ENCODE assay signal across 1 cellular context in the genomic region with DNA sequence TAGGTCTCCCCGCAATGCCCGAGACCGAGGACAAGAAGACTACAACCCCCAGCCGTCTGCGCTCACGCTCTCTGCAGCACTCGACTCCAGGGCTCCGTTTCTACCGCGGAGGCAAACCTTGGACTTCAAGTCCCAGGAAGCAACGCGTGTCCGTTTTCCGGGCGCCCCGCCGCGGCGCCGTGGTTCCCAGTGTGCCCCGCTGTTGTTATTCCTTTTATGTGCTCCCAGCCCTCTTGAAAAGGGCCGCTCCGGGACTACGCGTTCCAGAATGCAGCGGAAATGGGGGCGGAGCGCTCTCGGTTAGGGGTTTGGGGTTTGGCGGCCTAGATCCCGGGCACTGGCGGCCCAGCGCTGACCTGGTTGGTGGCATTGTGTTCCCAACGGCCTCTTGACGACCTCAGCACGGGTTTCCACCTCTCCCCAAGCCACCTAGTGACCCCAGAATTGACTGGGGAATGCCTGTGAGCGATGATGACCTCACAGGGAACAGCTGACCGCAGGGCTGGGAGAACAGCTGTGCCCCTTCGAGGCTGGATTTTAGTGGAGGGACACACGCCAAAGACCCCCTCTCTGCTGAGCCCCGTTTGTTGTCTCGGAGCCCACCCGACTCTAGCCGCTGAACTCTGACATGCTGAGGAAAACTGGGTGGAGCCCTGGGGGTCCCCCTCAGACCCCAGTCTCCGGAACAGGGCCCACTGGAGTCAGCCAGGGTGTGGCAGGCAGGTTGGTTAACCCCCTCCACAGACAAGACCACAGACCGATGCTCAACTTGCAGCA.
TF ChIP-seq lines count a peak whose summit lies in the region.

No MANE protein-coding gene starts in this region.

TF ChIP-seq in HepG2, 621 proteins besides CTCF, POLR2A, EP300 and RAD21 (continued from another document and continues in another):
- peak; percentile 64; the same call in 1 of the 2 replicates for TF ChIP-seq UBTF (CRISPR knock-in tag; IDR thresholded peaks at IDR 0.05)
- no peak for TF ChIP-seq LBX2 (CRISPR knock-in tag; IDR thresholded peaks at IDR 0.05; ENCODE audit: borderline replicate concordance)
- TF ChIP-seq DDIT3 (CRISPR knock-in tag; IDR thresholded peaks at IDR 0.05) = no peak
- TF ChIP-seq POLR2AphosphoS5 (IDR thresholded peaks at IDR 0.05; ENCODE audit: low read depth, low read length) = peak; percentile 67
- TF ChIP-seq HMG20A (CRISPR knock-in tag; IDR thresholded peaks at IDR 0.05; ENCODE audit: borderline replicate concordance) = no peak
- peak; percentile 73; the same call in 1 of the 2 replicates for TF ChIP-seq MAF1 (CRISPR knock-in tag; IDR thresholded peaks at IDR 0.05; ENCODE audit: borderline replicate concordance)
- TF ChIP-seq MLLT10 (CRISPR knock-in tag; IDR thresholded peaks at IDR 0.05) = no peak
- TF ChIP-seq, protein P1, sequence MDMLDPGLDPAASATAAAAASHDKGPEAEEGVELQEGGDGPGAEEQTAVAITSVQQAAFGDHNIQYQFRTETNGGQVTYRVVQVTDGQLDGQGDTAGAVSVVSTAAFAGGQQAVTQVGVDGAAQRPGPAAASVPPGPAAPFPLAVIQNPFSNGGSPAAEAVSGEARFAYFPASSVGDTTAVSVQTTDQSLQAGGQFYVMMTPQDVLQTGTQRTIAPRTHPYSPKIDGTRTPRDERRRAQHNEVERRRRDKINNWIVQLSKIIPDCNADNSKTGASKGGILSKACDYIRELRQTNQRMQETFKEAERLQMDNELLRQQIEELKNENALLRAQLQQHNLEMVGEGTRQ (IDR thresholded peaks at IDR 0.05; ENCODE audit: low read depth, low read length) = no peak
- TF ChIP-seq, protein P1 (CRISPR knock-in tag; IDR thresholded peaks at IDR 0.05; ENCODE audit: borderline replicate concordance) = peak; percentile 66; the same call in 1 of the 2 replicates
- TF ChIP-seq, protein P2, sequence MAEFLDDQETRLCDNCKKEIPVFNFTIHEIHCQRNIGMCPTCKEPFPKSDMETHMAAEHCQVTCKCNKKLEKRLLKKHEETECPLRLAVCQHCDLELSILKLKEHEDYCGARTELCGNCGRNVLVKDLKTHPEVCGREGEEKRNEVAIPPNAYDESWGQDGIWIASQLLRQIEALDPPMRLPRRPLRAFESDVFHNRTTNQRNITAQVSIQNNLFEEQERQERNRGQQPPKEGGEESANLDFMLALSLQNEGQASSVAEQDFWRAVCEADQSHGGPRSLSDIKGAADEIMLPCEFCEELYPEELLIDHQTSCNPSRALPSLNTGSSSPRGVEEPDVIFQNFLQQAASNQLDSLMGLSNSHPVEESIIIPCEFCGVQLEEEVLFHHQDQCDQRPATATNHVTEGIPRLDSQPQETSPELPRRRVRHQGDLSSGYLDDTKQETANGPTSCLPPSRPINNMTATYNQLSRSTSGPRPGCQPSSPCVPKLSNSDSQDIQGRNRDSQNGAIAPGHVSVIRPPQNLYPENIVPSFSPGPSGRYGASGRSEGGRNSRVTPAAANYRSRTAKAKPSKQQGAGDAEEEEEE (CRISPR knock-in tag; IDR thresholded peaks at IDR 0.05; ENCODE audit: borderline replicate concordance) = no peak
- TF ChIP-seq MAZ (IDR thresholded peaks at IDR 0.05; ENCODE audit: borderline replicate concordance, low read depth, low read length) = peak; percentile 62; the same call in 1 of the 2 replicates
- peak; percentile 77 for TF ChIP-seq MAZ (CRISPR knock-in tag; IDR thresholded peaks at IDR 0.05; ENCODE audit: low read depth)
- TF ChIP-seq MAFF (IDR thresholded peaks at IDR 0.05; ENCODE audit: low read depth, low read length) = no peak
- TF ChIP-seq, protein P3, sequence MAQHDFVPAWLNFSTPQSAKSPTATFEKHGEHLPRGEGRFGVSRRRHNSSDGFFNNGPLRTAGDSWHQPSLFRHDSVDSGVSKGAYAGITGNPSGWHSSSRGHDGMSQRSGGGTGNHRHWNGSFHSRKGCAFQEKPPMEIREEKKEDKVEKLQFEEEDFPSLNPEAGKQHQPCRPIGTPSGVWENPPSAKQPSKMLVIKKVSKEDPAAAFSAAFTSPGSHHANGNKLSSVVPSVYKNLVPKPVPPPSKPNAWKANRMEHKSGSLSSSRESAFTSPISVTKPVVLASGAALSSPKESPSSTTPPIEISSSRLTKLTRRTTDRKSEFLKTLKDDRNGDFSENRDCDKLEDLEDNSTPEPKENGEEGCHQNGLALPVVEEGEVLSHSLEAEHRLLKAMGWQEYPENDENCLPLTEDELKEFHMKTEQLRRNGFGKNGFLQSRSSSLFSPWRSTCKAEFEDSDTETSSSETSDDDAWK (CRISPR knock-in tag; IDR thresholded peaks at IDR 0.05) = no peak
- TF ChIP-seq ZNF367 (CRISPR knock-in tag; IDR thresholded peaks at IDR 0.05; ENCODE audit: borderline replicate concordance) = 0 out of 2 replicates have a peak, but pooled peaks have one; percentile 16
- TF ChIP-seq XRCC5 (optimal IDR thresholded peaks at IDR 0.05; ENCODE audit: low read length) = peak; percentile 89
- peak; percentile 70; the same call in 1 of the 2 replicates for TF ChIP-seq ZBTB21 (CRISPR knock-in tag; IDR thresholded peaks at IDR 0.05)
- TF ChIP-seq ZSCAN30 (CRISPR knock-in tag; IDR thresholded peaks at IDR 0.05) = no peak
- peak; percentile 53; the same call in 1 of the 2 replicates for TF ChIP-seq ZNF891 (CRISPR knock-in tag; IDR thresholded peaks at IDR 0.05)
- TF ChIP-seq ZNF256 (CRISPR knock-in tag; conservative IDR thresholded peaks at IDR 0.05) = 0 out of 2 replicates have a peak, but pooled peaks have one; percentile 38
- no peak for TF ChIP-seq CCAR2 (optimal IDR thresholded peaks at IDR 0.05; ENCODE audit: low read depth, low read length)
- TF ChIP-seq, protein P4, sequence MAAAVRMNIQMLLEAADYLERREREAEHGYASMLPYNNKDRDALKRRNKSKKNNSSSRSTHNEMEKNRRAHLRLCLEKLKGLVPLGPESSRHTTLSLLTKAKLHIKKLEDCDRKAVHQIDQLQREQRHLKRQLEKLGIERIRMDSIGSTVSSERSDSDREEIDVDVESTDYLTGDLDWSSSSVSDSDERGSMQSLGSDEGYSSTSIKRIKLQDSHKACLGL (CRISPR knock-in tag; IDR thresholded peaks at IDR 0.05) = peak; percentile 12; the same call in 1 of the 2 replicates
- TF ChIP-seq JARID2 (CRISPR knock-in tag; IDR thresholded peaks at IDR 0.05; ENCODE audit: insufficient replicate concordance) = no peak
- TF ChIP-seq GMEB2 (CRISPR knock-in tag; IDR thresholded peaks at IDR 0.05; ENCODE audit: low read depth) = peak; percentile 88
- peak; percentile 88 for TF ChIP-seq FOXK2 (IDR thresholded peaks at IDR 0.05)
- peak; percentile 97 for TF ChIP-seq HCFC1 (IDR thresholded peaks at IDR 0.05; ENCODE audit: low read depth, low read length)
- TF ChIP-seq CCDC6 (CRISPR knock-in tag; IDR thresholded peaks at IDR 0.05) = peak; percentile 83
- TF ChIP-seq ZFP36L2 (CRISPR knock-in tag; IDR thresholded peaks at IDR 0.05) = no peak
- TF ChIP-seq ZZZ3 (CRISPR knock-in tag; IDR thresholded peaks at IDR 0.05; ENCODE audit: borderline replicate concordance) = peak; percentile 43; the same call in 1 of the 2 replicates
- TF ChIP-seq ZSCAN20 (CRISPR knock-in tag; IDR thresholded peaks at IDR 0.05; ENCODE audit: borderline replicate concordance) = peak; percentile 45; the same call in 1 of the 2 replicates
- TF ChIP-seq SIN3B (IDR thresholded peaks at IDR 0.05; ENCODE audit: low read length) = no peak
- TF ChIP-seq, protein P5, sequence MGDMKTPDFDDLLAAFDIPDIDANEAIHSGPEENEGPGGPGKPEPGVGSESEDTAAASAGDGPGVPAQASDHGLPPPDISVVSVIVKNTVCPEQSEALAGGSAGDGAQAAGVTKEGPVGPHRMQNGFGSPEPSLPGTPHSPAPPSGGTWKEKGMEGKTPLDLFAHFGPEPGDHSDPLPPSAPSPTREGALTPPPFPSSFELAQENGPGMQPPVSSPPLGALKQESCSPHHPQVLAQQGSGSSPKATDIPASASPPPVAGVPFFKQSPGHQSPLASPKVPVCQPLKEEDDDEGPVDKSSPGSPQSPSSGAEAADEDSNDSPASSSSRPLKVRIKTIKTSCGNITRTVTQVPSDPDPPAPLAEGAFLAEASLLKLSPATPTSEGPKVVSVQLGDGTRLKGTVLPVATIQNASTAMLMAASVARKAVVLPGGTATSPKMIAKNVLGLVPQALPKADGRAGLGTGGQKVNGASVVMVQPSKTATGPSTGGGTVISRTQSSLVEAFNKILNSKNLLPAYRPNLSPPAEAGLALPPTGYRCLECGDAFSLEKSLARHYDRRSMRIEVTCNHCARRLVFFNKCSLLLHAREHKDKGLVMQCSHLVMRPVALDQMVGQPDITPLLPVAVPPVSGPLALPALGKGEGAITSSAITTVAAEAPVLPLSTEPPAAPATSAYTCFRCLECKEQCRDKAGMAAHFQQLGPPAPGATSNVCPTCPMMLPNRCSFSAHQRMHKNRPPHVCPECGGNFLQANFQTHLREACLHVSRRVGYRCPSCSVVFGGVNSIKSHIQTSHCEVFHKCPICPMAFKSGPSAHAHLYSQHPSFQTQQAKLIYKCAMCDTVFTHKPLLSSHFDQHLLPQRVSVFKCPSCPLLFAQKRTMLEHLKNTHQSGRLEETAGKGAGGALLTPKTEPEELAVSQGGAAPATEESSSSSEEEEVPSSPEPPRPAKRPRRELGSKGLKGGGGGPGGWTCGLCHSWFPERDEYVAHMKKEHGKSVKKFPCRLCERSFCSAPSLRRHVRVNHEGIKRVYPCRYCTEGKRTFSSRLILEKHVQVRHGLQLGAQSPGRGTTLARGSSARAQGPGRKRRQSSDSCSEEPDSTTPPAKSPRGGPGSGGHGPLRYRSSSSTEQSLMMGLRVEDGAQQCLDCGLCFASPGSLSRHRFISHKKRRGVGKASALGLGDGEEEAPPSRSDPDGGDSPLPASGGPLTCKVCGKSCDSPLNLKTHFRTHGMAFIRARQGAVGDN (CRISPR knock-in tag; IDR thresholded peaks at IDR 0.05) = peak; percentile 73
- TF ChIP-seq HBP1 (CRISPR knock-in tag; IDR thresholded peaks at IDR 0.05; ENCODE audit: low read depth) = peak; percentile 48; the same call in 1 of the 2 replicates
- TF ChIP-seq NFYC (CRISPR knock-in tag; IDR thresholded peaks at IDR 0.05) = peak; percentile 52; the same call in 1 of the 2 replicates
- no peak for TF ChIP-seq YEATS4 (CRISPR knock-in tag; IDR thresholded peaks at IDR 0.05; ENCODE audit: borderline replicate concordance)
- no peak for TF ChIP-seq ZNF296 (CRISPR knock-in tag; conservative IDR thresholded peaks at IDR 0.05)
- TF ChIP-seq TCF7 (IDR thresholded peaks at IDR 0.05; ENCODE audit: low read depth) = peak; percentile 92
- 0 out of 2 replicates have a peak, but pooled peaks have one; percentile 16 for TF ChIP-seq ZNF224 (CRISPR knock-in tag; IDR thresholded peaks at IDR 0.05)
- TF ChIP-seq PCBP1 (IDR thresholded peaks at IDR 0.05; ENCODE audit: borderline replicate concordance, low read depth, low read length) = 0 out of 2 replicates have a peak, but pooled peaks have one; percentile 24
- no peak; the same call in 1 of the 2 replicates for TF ChIP-seq ZMAT3 (CRISPR knock-in tag; conservative IDR thresholded peaks at IDR 0.05)
